25 cellular contexts compared by ENCODE assay signal in the genomic region with DNA sequence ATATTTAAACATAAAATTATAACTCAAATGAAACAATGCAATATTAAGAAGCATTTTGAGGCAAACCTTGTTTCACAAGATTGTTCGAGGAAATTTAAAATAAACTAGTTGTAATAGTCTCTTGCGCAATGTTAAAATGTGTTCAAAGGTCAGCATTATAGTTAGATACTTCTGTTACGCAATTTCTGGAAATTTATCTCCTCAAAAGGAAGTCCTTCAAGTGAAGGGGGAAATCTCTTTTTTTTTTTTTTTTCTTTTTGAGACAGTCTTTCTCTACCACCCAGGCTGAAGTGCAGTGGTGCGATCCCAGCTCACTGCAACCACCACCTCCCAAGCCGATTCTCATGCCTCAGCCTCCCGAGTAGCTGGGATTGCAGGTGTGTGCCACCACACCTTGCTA. TPM values are rescaled to one million over a fixed set of nuclear protein-coding genes. Genes with fewer than 3 reads are reported as not detected.
A peak's percentile ranks its signal among the peaks of the same experiment; 100 is the strongest.
DNase-seq lines count a peak whose midpoint lies in the region; FAIRE-seq and TF ChIP-seq lines count a peak whose summit lies in the region.
"Had no signal": no experiment of that assay in that cellular context is flagged by ENCODE, and none has a peak within 500 bp of the region (broad histone marks: within the 10 kb centered on the region; RNA-seq: fewer than 3 reads in every experiment).

No MANE protein-coding gene starts in this region.

- TF ChIP-seq EP300 in stomach (IDR thresholded peaks at IDR 0.05) = no peak

- H3K4me3 Mint-ChIP-seq in activated CD4-positive, alpha-beta T cell treated with anti-CD3 and anti-CD28 coated beads, Interleukin-2, amount 10 ng/mL, durations not matched to agents 7 days and 5 days = no peak overlapping the region
- H3K4me3 Mint-ChIP-seq: CD8-positive, alpha-beta memory T cell; IgD-negative memory B cell; neural crest cell had no signal

- H3K27me3 Mint-ChIP-seq in activated CD4-positive, alpha-beta T cell treated with anti-CD3 and anti-CD28 coated beads, Interleukin-2, amount 10 ng/mL, durations not matched to agents 7 days and 5 days = peaks cover 8% of the 10 kb centered on the region
- H3K27me3 Mint-ChIP-seq: progenitor cell of endocrine pancreas had no signal

- H3K27ac ChIP-seq in stomach = no peak overlapping the region
- H3K27ac ChIP-seq: VCaP had no signal

- no peak overlapping the region for H3K27ac Mint-ChIP-seq in activated CD4-positive, alpha-beta T cell treated with anti-CD3 and anti-CD28 coated beads, Interleukin-2, amount 10 ng/mL, durations not matched to agents 7 days and 5 days
- H3K27ac Mint-ChIP-seq: CD8-positive, alpha-beta memory T cell; IgD-negative memory B cell; progenitor cell of endocrine pancreas had no signal

- H3K4me1 Mint-ChIP-seq in activated CD4-positive, alpha-beta T cell treated with anti-CD3 and anti-CD28 coated beads, Interleukin-2, amount 10 ng/mL, durations not matched to agents 7 days and 5 days = no peaks in the 10 kb centered on the region
- H3K4me1 Mint-ChIP-seq: CD8-positive, alpha-beta memory T cell; IgD-negative memory B cell had no signal

- no peak for TF ChIP-seq CTCF in stomach (IDR thresholded peaks at IDR 0.05)

- 75 to 89% (median 82%) methylated on average over 6 of the region's 6 CpGs for WGBS in stomach, 5 donors

- intact Hi-C loops in stomach (cut with DNase I; ENCODE audit: low total_unique reads) = no loop called here

- H3K4me1 ChIP-seq in stomach = no peaks in the 10 kb centered on the region
- H3K4me1 ChIP-seq: HAP-1 had no signal

- CTCF ChIA-PET in activated CD4-positive, alpha-beta T cell treated with anti-CD3 and anti-CD28 coated beads, Interleukin-2, amount 10 ng/mL, durations not matched to agents 7 days and 5 days (lab: Charles Lee) = interaction anchor here (1.0 kb wide), 1 partner anchor 13 kb away, joined by 3 read pairs; no protein-coding TSS in a partner anchor

- TF ChIP-seq POLR2A in stomach (IDR thresholded peaks at IDR 0.05) = no peak

- peaks cover 0 to 5% (median 0%) of the 10 kb centered on the region in 4 donors for H3K9me3 ChIP-seq in stomach
- H3K9me3 ChIP-seq: HAP-1 had no signal

- no peak for FAIRE-seq in RCC 7860 (lab: Jason Lieb, UNC)
- FAIRE-seq: astrocyte, endometrium, frontal cortex had no signal

- H3K36me3 Mint-ChIP-seq in activated CD4-positive, alpha-beta T cell treated with anti-CD3 and anti-CD28 coated beads, Interleukin-2, amount 10 ng/mL, durations not matched to agents 7 days and 5 days (ENCODE audit: low read depth) = no peaks in the 10 kb centered on the region
- H3K36me3 Mint-ChIP-seq: IgD-negative memory B cell had no signal

- DNase-seq in HT-29 (ENCODE audit: low spot score) = peak; percentile 3
- peak; percentile 90 for DNase-seq in OCI-M1 (lab: John Stamatoyannopoulos, UW)
- DNase-seq in fibroblast of gingiva (ENCODE audit: low read depth) = peak; percentile 60
- peak; percentile 87 for DNase-seq in renal cortical epithelial cell (ENCODE audit: low read depth)
- no peak for DNase-seq in T-helper 2 cell
- no peak for DNase-seq in RCC 7860 (ENCODE audit: low spot score)
- DNase-seq in activated CD4-positive, alpha-beta T cell treated with anti-CD3 and anti-CD28 coated beads, Interleukin-2, amount 10 ng/mL, durations not matched to agents 7 days and 5 days = no peak
- DNase-seq in stomach = no peak
- DNase-seq: activated CD4-positive, alpha-beta T cell treated with anti-CD3 and anti-CD28 coated beads, Interleukin-2, amount 50 U/mL, for 48 hours; CD8-positive, alpha-beta memory T cell; DMS79; left cardiac atrium; midbrain; NCI-H1092; NCI-H2029; NCI-H446 treated with DMSO at 0.1 percent for 48 hours; T-helper 1 cell had no signal

- H3K27me3 ChIP-seq in stomach = no peaks in the 10 kb centered on the region

- POLR2A ChIA-PET in activated CD4-positive, alpha-beta T cell treated with anti-CD3 and anti-CD28 coated beads, Interleukin-2, amount 10 ng/mL, durations not matched to agents 7 days and 5 days (lab: Charles Lee) = no interaction called here

- peaks cover 11% of the 10 kb centered on the region for H3K9me3 Mint-ChIP-seq in activated CD4-positive, alpha-beta T cell treated with anti-CD3 and anti-CD28 coated beads, Interleukin-2, amount 10 ng/mL, durations not matched to agents 7 days and 5 days

- no peaks in the 10 kb centered on the region for H3K36me3 ChIP-seq in stomach
- H3K36me3 ChIP-seq: HAP-1 had no signal

- H3K4me3 ChIP-seq in stomach = no peak overlapping the region
- H3K4me3 ChIP-seq: HAP-1 had no signal

RNA-seq across cellular contexts. Expression of a gene that starts 52.1 kb away (rescaled TPM):
- total RNA-seq in HT-29 (2014; rRNA removed; shearing (Covaris generic)) = 1.5 TPM in 1 of 2 replicates, not detected in the other
- total RNA-seq in renal cortical epithelial cell (3.5 and 6.0 TPM in 2 replicates), stomach (1 to 10 TPM in 3 of 5 donors, under 1 TPM in 1, not detected in 1; 0.89 to 5.9 (median 3.4) TPM)
- total RNA-seq in activated CD4-positive, alpha-beta T cell treated with anti-CD3 and anti-CD28 coated beads, Interleukin-2, amount 10 ng/mL, durations not matched to agents 7 days and 5 days = 1 to 10 TPM; 1.0 to 1.7 TPM
- polyA plus RNA-seq in stomach = 10 to 100 TPM in 1 of 3 donors, 1 to 10 TPM in 2; 3.2 to 12.2 (median 3.8) TPM

Comparison
In these comparisons a context has a peak if more than half of its experiments do, and no peak if none do; other contexts are left out.
1. DNase-seq: peak in HT-29 (single experiment), OCI-M1 (single experiment), fibroblast of gingiva (single experiment) and renal cortical epithelial cell (single experiment); none in T-helper 2 cell (0 of 5), RCC 7860 (single experiment), activated CD4-positive, alpha-beta T cell treated with anti-CD3 and anti-CD28 coated beads, Interleukin-2, amount 10 ng/mL, durations not matched to agents 7 days and 5 days (single experiment) and stomach (single experiment).